In genomic region chr13:77521595-77522367, GRCh38 we compare ENCODE assay signal across 15 cellular contexts. TPM values are rescaled to one million over a fixed set of nuclear protein-coding genes. Genes with fewer than 3 reads are reported as not detected.
DNase-seq lines count a peak whose midpoint lies in the region; ATAC-seq, FAIRE-seq and TF ChIP-seq lines count a peak whose summit lies in the region.
"Had no signal": no experiment of that assay in that cellular context is flagged by ENCODE, and none has a peak within 500 bp of the region (broad histone marks: within the 10 kb centered on the region; RNA-seq: fewer than 3 reads in every experiment).

No MANE protein-coding gene starts in this region.

- H3K4me1 ChIP-seq in Karpas-422 (ENCODE audit: low read length) (peaks cover 8% of the 10 kb centered on the region), right atrium auricular region (no peaks in the 10 kb centered on the region)

- no peaks in the 10 kb centered on the region for H3K27me3 ChIP-seq in Karpas-422 (ENCODE audit: low read length)
- H3K27me3 ChIP-seq in bronchial epithelial cell (ENCODE audit: control insufficient read depth, insufficient read depth, low read length), result no peaks in the 10 kb centered on the region
- no peaks in the 10 kb centered on the region for H3K27me3 ChIP-seq in kidney epithelial cell (ENCODE audit: control insufficient read depth, insufficient read depth, low read length)
- H3K27me3 ChIP-seq in right atrium auricular region, result no peaks in the 10 kb centered on the region

- H3K36me3 ChIP-seq in Karpas-422 (ENCODE audit: insufficient read depth, low read length) (no peaks in the 10 kb centered on the region), bronchial epithelial cell (ENCODE audit: control insufficient read depth, insufficient read depth, low read length) (no peaks in the 10 kb centered on the region), kidney epithelial cell (ENCODE audit: control insufficient read depth, insufficient read depth, low read length) (no peaks in the 10 kb centered on the region), right atrium auricular region (no peaks in the 10 kb centered on the region)

- H2AFZ ChIP-seq in Karpas-422 (ENCODE audit: low read length), result no peak overlapping the region

- FAIRE-seq in bronchial epithelial cell (lab: Jason Lieb, UNC), result peak; percentile 88
- FAIRE-seq: A204.1 had no signal

- ATAC-seq in GM18511 (IDR thresholded peaks at IDR 0.05; ENCODE audit: unreplicated experiment), result no peak
- ATAC-seq: left colon had no signal

- DNase-seq in 8988T (peak; percentile 9), Karpas-422 (no peak), bronchial epithelial cell (ENCODE audit: low read depth) (peak; percentile 85), kidney epithelial cell (ENCODE audit: low read depth) (no peak), right atrium auricular region (ENCODE audit: low spot score) (no peak), D341Med (ENCODE audit: low spot score) (no peak)
- no peak for DNase-seq in stimulated activated CD4-positive, alpha-beta T cell treated with anti-CD3 and anti-CD28 coated beads, Interleukin-12 subunit alpha, Interleukin-12 subunit beta, amount 100 ng/mL, for 4 hours
- DNase-seq: activated CD4-positive, alpha-beta T cell treated with anti-CD3 and anti-CD28 coated beads for 1 hour; activated gamma-delta T cell treated with Interleukin-2 at 50 U/mL for 16 hours; left colon; posterior cingulate gyrus had no signal

- H3K4me2 ChIP-seq in Karpas-422 (ENCODE audit: low read depth, low read length, poor library complexity, severe bottlenecking), result peak overlapping the region; percentile 8

- TF ChIP-seq CTCF in bronchial epithelial cell (IDR thresholded peaks at IDR 0.05; ENCODE audit: insufficient read depth, low read length, severe bottlenecking) (peak; percentile 14), kidney epithelial cell (IDR thresholded peaks at IDR 0.05; ENCODE audit: insufficient read depth, low read length, poor library complexity, severe bottlenecking) (peak; percentile 9), right atrium auricular region (IDR thresholded peaks at IDR 0.05) (no peak)

- no peak overlapping the region for H3K4me3 ChIP-seq in Karpas-422 (ENCODE audit: low read length)
- no peak overlapping the region for H3K4me3 ChIP-seq in bronchial epithelial cell (ENCODE audit: low read depth, low read length)
- no peak overlapping the region for H3K4me3 ChIP-seq in kidney epithelial cell (ENCODE audit: low read depth, low read length)
- H3K4me3 ChIP-seq in right atrium auricular region, result no peak overlapping the region

- H3K27ac ChIP-seq in Karpas-422 (ENCODE audit: low read length) (no peak overlapping the region), right atrium auricular region (no peak overlapping the region)

- H3K9ac ChIP-seq in Karpas-422 (ENCODE audit: low read length), result no peak overlapping the region

- H3K9me2 ChIP-seq in Karpas-422 (replicated peaks; ENCODE audit: insufficient read depth, low read length), result no peaks in the 10 kb centered on the region

- no peaks in the 10 kb centered on the region for H3K9me3 ChIP-seq in Karpas-422 (ENCODE audit: low read length)
- no peaks in the 10 kb centered on the region for H3K9me3 ChIP-seq in right atrium auricular region

- no peaks in the 10 kb centered on the region for H4K20me1 ChIP-seq in Karpas-422 (ENCODE audit: insufficient read depth, low read depth, low read length)

- no peaks in the 10 kb centered on the region for H3K79me2 ChIP-seq in Karpas-422 (ENCODE audit: low read length)

RNA-seq across cellular contexts. Expression of gene SCEL, which starts 13.7 kb away (rescaled TPM):
- total RNA-seq in Karpas-422 (2014; rRNA removed; shearing (Covaris generic); ENCODE audit: low replicate concordance), result not detected in 2 replicates
- total RNA-seq in bronchial epithelial cell (60.8 and 185 TPM in 2 replicates), kidney epithelial cell (9.3 and 14.7 TPM in 2 replicates), right atrium auricular region (under 1 TPM in 1 of 2 donors, not detected in 1; 0.35 TPM)
- total RNA-seq: G401, RPMI7951 had no signal

Comparison
In these comparisons a context has a peak if more than half of its experiments do, and no peak if none do; other contexts are left out.
1. DNase-seq: peak in 8988T (single experiment) and bronchial epithelial cell (single experiment); none in Karpas-422 (single experiment), kidney epithelial cell (single experiment), right atrium auricular region (single experiment), D341Med (single experiment) and stimulated activated CD4-positive, alpha-beta T cell treated with anti-CD3 and anti-CD28 coated beads, Interleukin-12 subunit alpha, Interleukin-12 subunit beta, amount 100 ng/mL, for 4 hours (single experiment).
2. CTCF ChIP-seq: peak in bronchial epithelial cell (single experiment) and kidney epithelial cell (single experiment); none in right atrium auricular region (0 of 2).